19 cellular contexts compared by ENCODE assay signal in genomic region chr2:64867253-64867996, GRCh38.
"Had no signal": no experiment of that assay in that cellular context is flagged by ENCODE, and none has a peak within 500 bp of the region (broad histone marks: within the 10 kb centered on the region; RNA-seq: fewer than 3 reads in every experiment).

No MANE protein-coding gene starts in this region.

- FAIRE-seq: colon, endothelial cell of umbilical vein, islet of Langerhans had no signal

- H3K9me3 Mint-ChIP-seq: activated naive CD4-positive, alpha-beta T cell treated with anti-CD3 and anti-CD28 coated beads, Interleukin-2, amount 50 U/mL, for 72 hours; activated T-helper 1 cell treated with anti-CD3 and anti-CD28 coated beads, Interleukin-12 subunit alpha, Interleukin-12 subunit beta, Interleukin-2, Interleukin-4 antibody, amounts not matched to agents 30 ng/mL and 10 ng/mL and 1 ng/mL, durations not matched to agents 14 hours and 24 hours and 36 hours; central memory CD8-positive, alpha-beta T cell; effector memory CD8-positive, alpha-beta T cell; T-helper 2 cell treated with Interferon-gamma antibody and Interleukin-4, amounts not matched to agents 5 μg/mL and 100 μg/mL, for 36 hours had no signal

- H3K4me3 Mint-ChIP-seq: activated CD8-positive, alpha-beta T cell treated with anti-CD3 and anti-CD28 coated beads, Interleukin-2, amount 10 ng/mL, durations not matched to agents 7 days and 5 days; T-helper 2 cell treated with Interferon-gamma antibody and Interleukin-4, amounts not matched to agents 5 μg/mL and 100 μg/mL, for 36 hours had no signal

- H3K36me3 ChIP-seq: gastroesophageal sphincter, heart left ventricle, sigmoid colon, tibial artery had no signal

- H3K9me3 ChIP-seq: gastroesophageal sphincter, sigmoid colon, tibial artery had no signal

- DNase-seq: activated CD4-positive, alpha-beta T cell treated with anti-CD3 and anti-CD28 coated beads for 1 hour; activated CD4-positive, alpha-beta T cell treated with anti-CD3 and anti-CD28 coated beads, Interleukin-2, amount 50 U/mL, for 1 hour; activated CD8-positive, alpha-beta T cell treated with anti-CD3 and anti-CD28 coated beads, Interleukin-2, amount 10 ng/mL, durations not matched to agents 7 days and 5 days; activated gamma-delta T cell; effector memory CD8-positive, alpha-beta T cell; sigmoid colon; stimulated activated CD4-positive, alpha-beta T cell treated with anti-CD3 and anti-CD28 coated beads, Interleukin-2, amount 100 ng/mL, for 48 hours; stimulated activated CD8-positive, alpha-beta memory T cell treated with anti-CD3 and anti-CD28 coated beads, Interleukin-4, amount 100 ng/mL, for 48 hours; stimulated activated naive CD8-positive, alpha-beta T cell treated with anti-CD3 and anti-CD28 coated beads, Interleukin-15, Interleukin-2, amounts not matched to agents 100 U/mL and 50 U/mL, for 24 hours had no signal

- H3K4me3 ChIP-seq: gastroesophageal sphincter, heart left ventricle, sigmoid colon, tibial artery had no signal

- H3K36me3 Mint-ChIP-seq: activated naive CD4-positive, alpha-beta T cell treated with anti-CD3 and anti-CD28 coated beads, Interleukin-2, amount 50 U/mL, for 72 hours had no signal

- H3K27ac ChIP-seq: gastroesophageal sphincter, heart left ventricle, sigmoid colon, tibial artery had no signal

- H3K27me3 ChIP-seq: gastroesophageal sphincter, heart left ventricle, sigmoid colon, tibial artery had no signal

- H3K27ac Mint-ChIP-seq: activated CD8-positive, alpha-beta T cell treated with anti-CD3 and anti-CD28 coated beads, Interleukin-2, amount 10 ng/mL, durations not matched to agents 7 days and 5 days; activated T-helper 1 cell treated with anti-CD3 and anti-CD28 coated beads, Interleukin-12 subunit alpha, Interleukin-12 subunit beta, Interleukin-2, Interleukin-4 antibody, amounts not matched to agents 30 ng/mL and 10 ng/mL and 1 ng/mL, durations not matched to agents 14 hours and 24 hours and 36 hours; T-helper 2 cell treated with Interferon-gamma antibody and Interleukin-4, amounts not matched to agents 5 μg/mL and 100 μg/mL, for 36 hours had no signal

- H3K4me1 Mint-ChIP-seq: central memory CD8-positive, alpha-beta T cell had no signal

- ATAC-seq: activated CD8-positive, alpha-beta T cell treated with anti-CD3 and anti-CD28 coated beads, Interleukin-2, amount 10 ng/mL, durations not matched to agents 7 days and 5 days; activated naive CD4-positive, alpha-beta T cell treated with anti-CD3 and anti-CD28 coated beads, Interleukin-2, amount 50 U/mL, for 72 hours; effector memory CD8-positive, alpha-beta T cell; gastroesophageal sphincter; heart left ventricle; stimulated activated naive CD8-positive, alpha-beta T cell treated with anti-CD3 and anti-CD28 coated beads, Interleukin-15, Interleukin-2, amounts not matched to agents 100 U/mL and 50 U/mL, for 24 hours had no signal
